22 cellular contexts compared by ENCODE assay signal in genomic region chr7:157177333-157177993, GRCh38.
"Had no signal": no experiment of that assay in that cellular context is flagged by ENCODE, and none has a peak within 500 bp of the region (broad histone marks: within the 10 kb centered on the region; RNA-seq: fewer than 3 reads in every experiment).

No MANE protein-coding gene starts in this region.

- H3K4me1 Mint-ChIP-seq: nephron; stimulated activated naive CD8-positive, alpha-beta T cell treated with anti-CD3 and anti-CD28 coated beads, Interleukin-15, amount 100 ng/mL, for 72 hours had no signal

- H3K27ac Mint-ChIP-seq: activated naive CD8-positive, alpha-beta T cell treated with anti-CD3 and anti-CD28 coated beads, Interleukin-2, amount 50 U/mL, for 24 hours; dendritic cell treated with granulocyte-macrophage colony-stimulating factor and Interleukin-4, amounts not matched to agents 40 ng/mL and 50 ng/mL, for 4 days; nephron; progenitor cell of endocrine pancreas; stimulated activated naive CD8-positive, alpha-beta T cell treated with anti-CD3 and anti-CD28 coated beads, Interleukin-15, amount 100 ng/mL, for 72 hours; T-helper 1 cell treated with Interleukin-12 subunit alpha and Interleukin-12 subunit beta and Interleukin-4 antibody, amounts not matched to agents 30 μg/mL and 1 μg/mL, for 36 hours; type B pancreatic cell had no signal

- H3K9me3 Mint-ChIP-seq: activated naive CD8-positive, alpha-beta T cell treated with anti-CD3 and anti-CD28 coated beads, Interleukin-2, amount 50 U/mL, for 24 hours; dendritic cell treated with granulocyte-macrophage colony-stimulating factor and Interleukin-4, amounts not matched to agents 40 ng/mL and 50 ng/mL, for 4 days; nephron; stimulated activated naive CD8-positive, alpha-beta T cell treated with anti-CD3 and anti-CD28 coated beads, Interleukin-15, amount 100 ng/mL, for 72 hours; T-helper 1 cell treated with Interleukin-12 subunit alpha and Interleukin-12 subunit beta and Interleukin-4 antibody, amounts not matched to agents 30 μg/mL and 1 μg/mL, for 36 hours; type B pancreatic cell had no signal

- H3K27me3 Mint-ChIP-seq: activated naive CD8-positive, alpha-beta T cell treated with anti-CD3 and anti-CD28 coated beads, Interleukin-2, amount 50 U/mL, for 24 hours; dendritic cell treated with granulocyte-macrophage colony-stimulating factor and Interleukin-4, amounts not matched to agents 40 ng/mL and 50 ng/mL, for 4 days; progenitor cell of endocrine pancreas; stimulated activated naive CD8-positive, alpha-beta T cell treated with anti-CD3 and anti-CD28 coated beads, Interleukin-15, amount 100 ng/mL, for 72 hours; type B pancreatic cell had no signal

- H3K9me3 ChIP-seq: breast epithelium, heart left ventricle, lower lobe of right lung had no signal

- H3K27me3 ChIP-seq: breast epithelium, heart left ventricle had no signal

- FAIRE-seq: frontal cortex, islet of Langerhans, small intestine had no signal

- DNase-seq: activated CD4-positive, alpha-beta T cell treated with anti-CD3 and anti-CD28 coated beads, Interleukin-2, amount 50 U/mL, for 1 hour; activated CD8-positive, alpha-beta memory T cell treated with anti-CD3 and anti-CD28 coated beads for 24 hours; activated naive CD4-positive, alpha-beta T cell treated with Interleukin-2 at 50 U/mL for 16 hours; activated naive CD8-positive, alpha-beta T cell treated with anti-CD3 and anti-CD28 coated beads, Interleukin-2, amount 50 U/mL, for 24 hours; aorta; effector memory CD4-positive, alpha-beta T cell; heart left ventricle; left colon; lower lobe of right lung; right cardiac atrium; small intestine; stimulated activated CD4-positive, alpha-beta T cell treated with anti-CD3 and anti-CD28 coated beads, Interleukin-4, amount 100 ng/mL, for 4 hours; stimulated activated CD8-positive, alpha-beta memory T cell treated with anti-CD3 and anti-CD28 coated beads, Interleukin-4, amount 100 ng/mL, for 48 hours; stimulated activated naive CD8-positive, alpha-beta T cell treated with anti-CD3 and anti-CD28 coated beads, Interleukin-15, amount 100 ng/mL, for 72 hours had no signal

- H3K4me1 ChIP-seq: breast epithelium, heart left ventricle, lower lobe of right lung had no signal

- ATAC-seq: activated naive CD8-positive, alpha-beta T cell treated with anti-CD3 and anti-CD28 coated beads, Interleukin-2, amount 50 U/mL, for 24 hours; heart left ventricle; left colon; lower lobe of right lung; right cardiac atrium; stimulated activated naive CD8-positive, alpha-beta T cell treated with anti-CD3 and anti-CD28 coated beads, Interleukin-15, amount 100 ng/mL, for 72 hours had no signal

- H3K27ac ChIP-seq: breast epithelium, heart left ventricle, lower lobe of right lung had no signal

- H3K4me3 ChIP-seq: breast epithelium, heart left ventricle, lower lobe of right lung had no signal

- H3K4me3 Mint-ChIP-seq: activated naive CD8-positive, alpha-beta T cell treated with anti-CD3 and anti-CD28 coated beads, Interleukin-2, amount 50 U/mL, for 24 hours; dendritic cell treated with granulocyte-macrophage colony-stimulating factor and Interleukin-4, amounts not matched to agents 40 ng/mL and 50 ng/mL, for 4 days; nephron; stimulated activated naive CD8-positive, alpha-beta T cell treated with anti-CD3 and anti-CD28 coated beads, Interleukin-15, amount 100 ng/mL, for 72 hours; T-helper 1 cell treated with Interleukin-12 subunit alpha and Interleukin-12 subunit beta and Interleukin-4 antibody, amounts not matched to agents 30 μg/mL and 1 μg/mL, for 36 hours; type B pancreatic cell had no signal
